In the genomic region with DNA sequence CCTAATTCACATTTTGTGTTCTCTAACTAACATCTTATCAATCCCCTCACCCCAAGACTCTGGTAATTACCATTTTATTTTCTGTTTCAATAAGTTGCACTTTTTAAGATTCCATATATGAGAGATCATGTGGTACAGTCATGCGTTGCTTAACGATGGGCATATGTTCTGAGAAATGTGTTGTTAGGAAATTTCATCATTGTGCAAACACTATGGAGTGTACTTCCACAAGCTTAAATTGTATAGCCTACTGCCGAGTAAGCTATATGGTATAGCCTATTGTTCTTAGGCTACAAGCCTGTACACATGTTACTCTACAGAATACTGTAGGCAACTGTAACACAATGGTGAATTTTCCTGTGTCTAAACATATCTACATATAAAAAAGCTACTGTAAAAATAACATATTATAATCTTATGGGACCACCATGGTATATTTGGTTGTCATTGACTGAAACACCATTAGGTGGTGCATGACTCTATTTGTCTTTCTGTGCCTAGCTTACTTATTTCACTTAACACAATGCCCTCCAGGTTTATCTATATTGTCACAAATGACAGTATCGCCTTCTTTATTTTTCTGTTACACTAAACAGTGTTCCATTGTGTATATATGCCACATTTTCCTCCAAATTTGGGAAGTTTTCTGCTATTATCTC, we compare ENCODE assay signal across 1 cellular context.
TF ChIP-seq lines count a peak whose summit lies in the region.

No MANE protein-coding gene starts in this region.

TF ChIP-seq in HCT116, 20 proteins besides CTCF, POLR2A, EP300 and RAD21 (continued from another document):
- no peak for TF ChIP-seq ZBTB33 (IDR thresholded peaks at IDR 0.05; ENCODE audit: extremely low read depth, insufficient replicate concordance, low read length)
- TF ChIP-seq ZNF274 (IDR thresholded peaks at IDR 0.05; ENCODE audit: low read depth, low read length) = no peak
- no peak for TF ChIP-seq ZFX (IDR thresholded peaks at IDR 0.05)
- TF ChIP-seq, protein P1, sequence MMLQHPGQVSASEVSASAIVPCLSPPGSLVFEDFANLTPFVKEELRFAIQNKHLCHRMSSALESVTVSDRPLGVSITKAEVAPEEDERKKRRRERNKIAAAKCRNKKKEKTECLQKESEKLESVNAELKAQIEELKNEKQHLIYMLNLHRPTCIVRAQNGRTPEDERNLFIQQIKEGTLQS (IDR thresholded peaks at IDR 0.05) = no peak
- no peak for TF ChIP-seq CBX3 (IDR thresholded peaks at IDR 0.05; ENCODE audit: low read depth)
- no peak for TF ChIP-seq SIN3A (IDR thresholded peaks at IDR 0.05; ENCODE audit: low read depth)
- no peak for TF ChIP-seq POLR2AphosphoS5 (IDR thresholded peaks at IDR 0.05; ENCODE audit: low read depth, low read length)
